8 cellular contexts compared by ENCODE assay signal in the genomic region with DNA sequence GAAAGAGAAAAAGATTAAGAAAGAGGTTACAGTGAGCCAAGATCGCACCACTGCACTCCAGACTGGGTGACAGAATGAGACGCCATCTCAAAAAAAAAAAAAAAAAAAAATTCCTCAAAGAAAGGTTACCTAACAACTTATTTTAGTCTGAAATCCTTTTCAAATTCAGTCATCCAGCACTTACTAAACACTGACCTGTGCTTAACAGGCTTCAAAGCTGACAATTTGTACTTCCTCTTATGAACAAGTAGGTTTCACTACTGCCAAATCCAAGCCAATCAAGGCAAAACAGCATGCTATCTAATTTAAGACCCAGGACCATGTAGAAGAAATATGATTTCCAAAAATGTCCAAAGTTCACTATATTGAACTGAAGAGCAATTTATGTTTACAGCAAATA. TPM values are rescaled to one million over a fixed set of nuclear protein-coding genes. Genes with fewer than 3 reads are reported as not detected.
A peak's percentile ranks its signal among the peaks of the same experiment; 100 is the strongest.
DNase-seq lines count a peak whose midpoint lies in the region; ATAC-seq and TF ChIP-seq lines count a peak whose summit lies in the region.

No MANE protein-coding gene starts in this region.

- peaks cover 9% of the 10 kb centered on the region for H3K36me3 Mint-ChIP-seq in neural crest cell (ENCODE audit: low read depth)

- POLR2A ChIA-PET in OCI-LY7 (lab: Charles Lee) = interaction anchor here (0.7 to 0.8 kb wide), 3 partner anchors 44 to 314 kb away, joined by 3 to 6 read pairs (median 5); no protein-coding TSS in a partner anchor

- no peak overlapping the region for H3K4me3 ChIP-seq in OCI-LY7 (ENCODE audit: low read depth, low read length, poor library complexity, severe bottlenecking)

- no peaks in the 10 kb centered on the region for H3K9me3 ChIP-seq in OCI-LY7 (ENCODE audit: low read length)

- H3K9me2 ChIP-seq in OCI-LY7 (ENCODE audit: insufficient read depth, low read length) = no peaks in the 10 kb centered on the region

- peak overlapping the region; percentile 75 for H3K27ac Mint-ChIP-seq in neural crest cell (ENCODE audit: unreplicated experiment)

- CTCF ChIA-PET in OCI-LY7 (lab: Charles Lee; ENCODE audit: unreplicated experiment) = no interaction called here

- H3K79me2 ChIP-seq in OCI-LY7 (ENCODE audit: insufficient read depth, low read depth, low read length) = peaks cover 33% of the 10 kb centered on the region; the same call in 1 of the 2 replicates

- peaks cover 18% of the 10 kb centered on the region for H3K4me1 ChIP-seq in OCI-LY7 (ENCODE audit: insufficient read depth, low read length, poor library complexity, severe bottlenecking)

- peaks cover 78% of the 10 kb centered on the region for H3K36me3 ChIP-seq in OCI-LY7 (ENCODE audit: insufficient read depth, low read length)

- H3K4me2 ChIP-seq in OCI-LY7 (ENCODE audit: low read length) = peak overlapping the region; percentile 33

- peak overlapping the region; percentile 35 for H3K27ac ChIP-seq in OCI-LY7 (ENCODE audit: low read depth, low read length, poor library complexity, severe bottlenecking)

- H3K27me3 Mint-ChIP-seq in neural crest cell (ENCODE audit: low read depth) = no peaks in the 10 kb centered on the region

- H3K4me1 Mint-ChIP-seq in neural crest cell = peaks cover 11% of the 10 kb centered on the region

- no peak overlapping the region for H3K4me3 Mint-ChIP-seq in neural crest cell

- H2AFZ ChIP-seq in OCI-LY7 (ENCODE audit: low read length) = no peak overlapping the region

- H3K9me3 Mint-ChIP-seq in neural crest cell = no peaks in the 10 kb centered on the region

- DNase-seq in OCI-LY7 (ENCODE audit: low spot score) = peak; percentile 72
- DNase-seq in neural crest cell (ENCODE audit: low read depth, low spot score) = no peak
- no peak for DNase-seq in hypothalamus (lab: John Stamatoyannopoulos, UW)
- DNase-seq in central memory CD4-positive, alpha-beta T cell = no peak
- DNase-seq in mucosa of gallbladder (ENCODE audit: low spot score) = no peak
- no peak for DNase-seq in GDM1 (lab: John Stamatoyannopoulos, UW)

- ATAC-seq in GM18907 (IDR thresholded peaks at IDR 0.05; ENCODE audit: unreplicated experiment) (peak; percentile 85), HG02763 (IDR thresholded peaks at IDR 0.05; ENCODE audit: unreplicated experiment) (peak; percentile 82)

- no TSS peak for BruUV-seq in OCI-LY7 (replicated peaks; lab: Mats Ljungman, UMichigan)

- intact Hi-C loops in OCI-LY7 (cut with micrococcal nuclease; ENCODE audit: unreplicated experiment) = no loop called here

- no peaks in the 10 kb centered on the region for H4K20me1 ChIP-seq in OCI-LY7 (ENCODE audit: insufficient read depth, low read length)

- no peak for TF ChIP-seq CTCF in OCI-LY7 (conservative IDR thresholded peaks at IDR 0.05; ENCODE audit: low read length)
- TF ChIP-seq CTCF in neural crest cell (conservative IDR thresholded peaks at IDR 0.05) = no peak

RNA-seq across cellular contexts. Expression of a gene that starts 13.6 kb away (rescaled TPM):
- total RNA-seq in OCI-LY7 (2014; rRNA removed; shearing (Covaris generic)) = 28.4 and 28.5 TPM in 2 replicates
- total RNA-seq in OCI-LY7 (2022) = 27.3 and 28.3 TPM in 2 replicates
- 27.8 and 31.6 TPM in 2 replicates for total RNA-seq in neural crest cell
- 26.3 TPM for total RNA-seq in mucosa of gallbladder
